ENCODE assay signal across 8 cellular contexts in genomic region chr7:121395494-121395960, GRCh38. TPM values are rescaled to one million over a fixed set of nuclear protein-coding genes. Genes with fewer than 3 reads are reported as not detected.
DNase-seq lines count a peak whose midpoint lies in the region; ATAC-seq and TF ChIP-seq lines count a peak whose summit lies in the region.

No MANE protein-coding gene starts in this region.

- no peaks in the 10 kb centered on the region for H3K27me3 ChIP-seq in HUES64 (ENCODE audit: insufficient read depth, low read length)
- no peaks in the 10 kb centered on the region for H3K27me3 ChIP-seq in dorsolateral prefrontal cortex

- peaks cover 13% of the 10 kb centered on the region for H3K4me1 ChIP-seq in HUES64 (ENCODE audit: insufficient read depth, low read length)

- TF ChIP-seq CTCF in activated B cell treated with CpG ODN at 0.5 μM for 24 hours (IDR thresholded peaks at IDR 0.05) (no peak), dorsolateral prefrontal cortex (IDR thresholded peaks at IDR 0.05 in 54 of 56, conservative IDR thresholded peaks at IDR 0.05 in 2 of 56; ENCODE audit: low read depth in 1 of 56, partially characterized antibody in 56 of 56) (no peak), mesothelial cell of epicardium (IDR thresholded peaks at IDR 0.05; ENCODE audit: unreplicated experiment) (no peak)

- DNase-seq in ELR (ENCODE audit: low read depth) (peak; percentile 54), activated B cell treated with CpG ODN at 0.5 μM for 24 hours (no peak), dorsolateral prefrontal cortex (peak in 4 of 10 donors; percentile 14 to 49 (median 28)), mesothelial cell of epicardium (ENCODE audit: low spot score in 2 of 2, unreplicated experiment in 2 of 2) (peak; percentile 21 to 49), NOMO-1 (lab: John Stamatoyannopoulos, UW; ENCODE audit: unreplicated experiment in 2 of 2) (no peak)
- DNase-seq in stimulated activated CD8-positive, alpha-beta memory T cell treated with anti-CD3 and anti-CD28 coated beads, Interleukin-7, amount 100 ng/mL, for 48 hours (ENCODE audit: extremely low read depth in 1 of 2, low read depth in 1 of 2), result peak; percentile 27 to 33

- H3K27ac Mint-ChIP-seq in activated B cell treated with CpG ODN at 0.5 μM for 24 hours (peak overlapping the region; percentile 90), mesothelial cell of epicardium (peak overlapping the region; percentile 93)

- POLR2A ChIA-PET in activated B cell treated with CpG ODN at 0.5 μM for 24 hours (lab: Charles Lee), result interaction anchor here (0.6 to 4.8 kb wide), 11 partner anchors 12 to 445 kb away, joined by 3 to 152 read pairs (median 5); partner anchors contain the start of gene ING3

- H3K9ac ChIP-seq in HUES64 (ENCODE audit: low read depth, low read length), result peak overlapping the region; percentile 93

- H3K4me3 Mint-ChIP-seq in activated B cell treated with CpG ODN at 0.5 μM for 24 hours, result peak overlapping the region; percentile 90
- H3K4me3 Mint-ChIP-seq in mesothelial cell of epicardium, result peak overlapping the region; percentile 91

- H3K9me3 Mint-ChIP-seq in activated B cell treated with CpG ODN at 0.5 μM for 24 hours (peaks cover 10% of the 10 kb centered on the region), mesothelial cell of epicardium (peaks cover 9% of the 10 kb centered on the region)

- H3K4me1 Mint-ChIP-seq in activated B cell treated with CpG ODN at 0.5 μM for 24 hours (peaks cover 47% of the 10 kb centered on the region), mesothelial cell of epicardium (peaks cover 28% of the 10 kb centered on the region)

- H3K9me3 ChIP-seq in HUES64 (ENCODE audit: insufficient read depth, low read depth, low read length), result no peaks in the 10 kb centered on the region

- H3K27me3 Mint-ChIP-seq in activated B cell treated with CpG ODN at 0.5 μM for 24 hours (no peaks in the 10 kb centered on the region), mesothelial cell of epicardium (ENCODE audit: low read depth) (no peaks in the 10 kb centered on the region)

- H3K4me3 ChIP-seq in HUES64 (ENCODE audit: low read length) (peak overlapping the region; percentile 94), dorsolateral prefrontal cortex (peak overlapping the region; percentile 59 to 98 (median 83))

- ATAC-seq in GM21528 (IDR thresholded peaks at IDR 0.05; ENCODE audit: low FRiP score, unreplicated experiment), result peak; percentile 52
- ATAC-seq in activated B cell treated with CpG ODN at 0.5 μM for 24 hours (ENCODE audit: low read depth), result peak; percentile 55

- peaks cover 17% of the 10 kb centered on the region; the same call in 1 of the 2 replicates for H3K36me3 ChIP-seq in HUES64 (ENCODE audit: insufficient read depth, low read length)

- WGBS in HUES64, result under 1% methylated on average over 29 of the region's 30 CpGs

- intact Hi-C loops in activated B cell treated with CpG ODN at 0.5 μM for 24 hours (cut with micrococcal nuclease) (loop anchor here (1.0 to 5.0 kb wide), 2 partner anchors 213 to 268 kb away; no protein-coding TSS in a partner anchor), dorsolateral prefrontal cortex (cut with DNase I) (loop anchor here in 1 of 2 donors (10.0 kb wide), 1 partner anchor 149 kb away; no protein-coding TSS in a partner anchor)

- peaks cover 30% of the 10 kb centered on the region for H3K36me3 Mint-ChIP-seq in activated B cell treated with CpG ODN at 0.5 μM for 24 hours (ENCODE audit: low read depth)
- H3K36me3 Mint-ChIP-seq in mesothelial cell of epicardium, result peaks cover 18% of the 10 kb centered on the region

- CTCF ChIA-PET in activated B cell treated with CpG ODN at 0.5 μM for 24 hours (lab: Charles Lee), result interaction anchor here (0.8 to 6.5 kb wide), 17 partner anchors 7 to 287 kb away, joined by 3 to 221 read pairs (median 4); no protein-coding TSS in a partner anchor

- H3K27ac ChIP-seq in HUES64 (ENCODE audit: low read depth, low read length) (peak overlapping the region; percentile 86), dorsolateral prefrontal cortex (peak overlapping the region in 57 of 59 donors; percentile 18 to 94 (median 77))

RNA-seq across cellular contexts. Expression of gene FAM3C, which starts 0.6 kb away (rescaled TPM):
- 47.5 TPM for polyA plus RNA-seq in HUES64 (2013, experiment 1 of 2)
- 56.0 TPM for polyA plus RNA-seq in HUES64 (2013, experiment 2 of 2)
- total RNA-seq in activated B cell treated with CpG ODN at 0.5 μM for 24 hours, result 54.8 and 59.3 TPM in 2 replicates
- 100 to 1,000 TPM in 65 of 120 experiments, 10 to 100 TPM in 55; 41.3 to 176 (median 104) TPM for total RNA-seq in dorsolateral prefrontal cortex
- total RNA-seq in mesothelial cell of epicardium, result 76.4 to 82.7 TPM (median 78.2 TPM) in 3 replicates

Comparison
In these comparisons a context has a peak if more than half of its experiments do, and no peak if none do; other contexts are left out.
1. DNase-seq: peak in ELR (single experiment), mesothelial cell of epicardium (2 of 2) and stimulated activated CD8-positive, alpha-beta memory T cell treated with anti-CD3 and anti-CD28 coated beads, Interleukin-7, amount 100 ng/mL, for 48 hours (2 of 2); none in activated B cell treated with CpG ODN at 0.5 μM for 24 hours (single experiment) and NOMO-1 (0 of 2).